29 cellular contexts compared by ENCODE assay signal in genomic region chr5:168898261-168898911, GRCh38.
DNase-seq lines count a peak whose midpoint lies in the region; ATAC-seq and TF ChIP-seq lines count a peak whose summit lies in the region.
"Had no signal": no experiment of that assay in that cellular context is flagged by ENCODE, and none has a peak within 500 bp of the region (broad histone marks: within the 10 kb centered on the region; RNA-seq: fewer than 3 reads in every experiment).

No MANE protein-coding gene starts in this region.

- no peak for ATAC-seq in GM19455 (IDR thresholded peaks at IDR 0.05; ENCODE audit: unreplicated experiment)
- ATAC-seq: activated T-cell treated with anti-CD3 and anti-CD28 coated beads, Interleukin-2, amount 50 U/mL, for 4 hours; psoas muscle had no signal

- TF ChIP-seq CTCF in retinal pigment epithelial cell (conservative IDR thresholded peaks at IDR 0.05; ENCODE audit: low read depth, low read length): no peak

- no peak overlapping the region for H3K4me3 ChIP-seq in retinal pigment epithelial cell (ENCODE audit: low read length)
- H3K4me3 ChIP-seq: adrenal gland, breast epithelium, left ventricle myocardium inferior, psoas muscle, suprapubic skin had no signal

- DNase-seq in NCI-H1694 (lab: John Stamatoyannopoulos, UW) (peak; percentile 24), NCI-H1694 treated with DMSO at 0.1 percent for 48 hours (lab: John Stamatoyannopoulos, UW) (no peak), NCI-H1092 treated with DMSO at 0.1 percent for 48 hours (lab: John Stamatoyannopoulos, UW) (peak; percentile 87), NCI-H345 treated with DMSO at 0.1 percent for 48 hours (lab: John Stamatoyannopoulos, UW; ENCODE audit: unreplicated experiment) (peak; percentile 25), retinal pigment epithelial cell (ENCODE audit: low read depth) (peak; percentile 51), globus pallidus (ENCODE audit: low spot score) (no peak)
- DNase-seq in activated CD4-positive, CD25-positive, alpha-beta regulatory T cell (lab: John Stamatoyannopoulos, UW): no peak
- DNase-seq: activated CD4-positive, alpha-beta T cell treated with anti-CD3 and anti-CD28 coated beads, Interleukin-2, amount 50 U/mL, for 1 hour; activated naive CD4-positive, alpha-beta T cell; activated T-cell treated with anti-CD3 and anti-CD28 coated beads, Interleukin-2, amount 50 U/mL, for 4 hours; adrenal gland; AML-193; CD4-positive, alpha-beta memory T cell; effector CD8-positive, alpha-beta T cell; islet precursor cell; left ventricle myocardium inferior; mesendoderm; NCI-H1048; NCI-H2227 treated with DMSO at 0.1 percent for 48 hours; NK-92 treated with Interleukin-12 subunit alpha and Interleukin-12 subunit beta, amount 100 ng/mL, for 24 hours; nucleus accumbens; psoas muscle; SHP77; stimulated activated CD4-positive, alpha-beta T cell treated with anti-CD3 and anti-CD28 coated beads, Interleukin-15, amount 100 ng/mL, for 24 hours; stimulated activated naive CD4-positive, alpha-beta T cell; T1000 had no signal

Comparison
In these comparisons a context has a peak if more than half of its experiments do, and no peak if none do; other contexts are left out.
1. DNase-seq: peak in NCI-H1694 (single experiment), NCI-H1092 treated with DMSO at 0.1 percent for 48 hours (single experiment), NCI-H345 treated with DMSO at 0.1 percent for 48 hours (single experiment) and retinal pigment epithelial cell (single experiment); none in NCI-H1694 treated with DMSO at 0.1 percent for 48 hours (single experiment), globus pallidus (single experiment) and activated CD4-positive, CD25-positive, alpha-beta regulatory T cell (0 of 4).